Comparison of ENCODE assay signal across 37 cellular contexts in genomic region chr21:27820342-27820741, GRCh38.
"Had no signal": no experiment of that assay in that cellular context is flagged by ENCODE, and none has a peak within 500 bp of the region (broad histone marks: within the 10 kb centered on the region; RNA-seq: fewer than 3 reads in every experiment).

No MANE protein-coding gene starts in this region.

- H3K27ac Mint-ChIP-seq: activated B cell treated with CpG ODN at 0.5 μM for 24 hours; activated CD4-positive, alpha-beta memory T cell treated with anti-CD3 and anti-CD28 coated beads for 36 hours; activated CD4-positive, alpha-beta T cell treated with anti-CD3 and anti-CD28 coated beads, Interleukin-2, amount 10 ng/mL, durations not matched to agents 24 days and 14 days; activated CD8-positive, alpha-beta T cell treated with anti-CD3 and anti-CD28 coated beads for 36 hours; activated naive CD4-positive, alpha-beta T cell treated with anti-CD3 and anti-CD28 coated beads for 36 hours; activated naive CD4-positive, alpha-beta T cell treated with anti-CD3 and anti-CD28 coated beads, Interleukin-2, amount 50 U/mL, for 72 hours; activated naive CD8-positive, alpha-beta T cell treated with anti-CD3 and anti-CD28 coated beads for 36 hours; activated T-cell treated with anti-CD3 and anti-CD28 coated beads, Interleukin-2, amount 50 U/mL, for 72 hours; activated T-helper 1 cell treated with anti-CD3 and anti-CD28 coated beads, Interleukin-12 subunit alpha, Interleukin-12 subunit beta, Interleukin-2, Interleukin-4 antibody, amounts not matched to agents 30 ng/mL and 10 ng/mL and 1 ng/mL, durations not matched to agents 14 hours and 24 hours and 36 hours; activated T-helper 17 cell treated with anti-CD3 and anti-CD28 coated beads, Interleukin-2, amount 50 U/mL, for 72 hours; T-helper 1 cell treated with Interleukin-12 subunit alpha and Interleukin-12 subunit beta and Interleukin-4 antibody, amounts not matched to agents 30 μg/mL and 1 μg/mL, for 36 hours; T-helper 2 cell treated with Interferon-gamma antibody and Interleukin-4, amounts not matched to agents 5 μg/mL and 100 μg/mL, for 36 hours had no signal

- H3K4me1 Mint-ChIP-seq: activated B cell treated with CpG ODN at 0.5 μM for 24 hours; activated CD4-positive, alpha-beta T cell treated with anti-CD3 and anti-CD28 coated beads, Interleukin-2, amount 10 ng/mL, durations not matched to agents 24 days and 14 days; activated naive CD8-positive, alpha-beta T cell treated with anti-CD3 and anti-CD28 coated beads for 36 hours; activated T-helper 17 cell treated with anti-CD3 and anti-CD28 coated beads, Interleukin-2, amount 50 U/mL, for 72 hours; central memory CD8-positive, alpha-beta T cell had no signal

- H3K36me3 ChIP-seq: adrenal gland, ascending aorta, cardiac muscle cell, WERI-Rb-1 had no signal

- H3K9me3 ChIP-seq: adrenal gland, ascending aorta had no signal

- H3K4me3 ChIP-seq: adrenal gland, ascending aorta, cardiac muscle cell had no signal

- H3K9me3 Mint-ChIP-seq: activated CD4-positive, alpha-beta T cell treated with anti-CD3 and anti-CD28 coated beads, Interleukin-2, amount 10 ng/mL, durations not matched to agents 24 days and 14 days; activated naive CD8-positive, alpha-beta T cell treated with anti-CD3 and anti-CD28 coated beads for 36 hours; activated T-cell treated with anti-CD3 and anti-CD28 coated beads, Interleukin-2, amount 50 U/mL, for 72 hours; activated T-helper 1 cell treated with anti-CD3 and anti-CD28 coated beads, Interleukin-12 subunit alpha, Interleukin-12 subunit beta, Interleukin-2, Interleukin-4 antibody, amounts not matched to agents 30 ng/mL and 10 ng/mL and 1 ng/mL, durations not matched to agents 14 hours and 24 hours and 36 hours; brain; central memory CD8-positive, alpha-beta T cell; T-helper 1 cell treated with Interleukin-12 subunit alpha and Interleukin-12 subunit beta and Interleukin-4 antibody, amounts not matched to agents 30 μg/mL and 1 μg/mL, for 36 hours had no signal

- H3K4me3 Mint-ChIP-seq: activated B cell treated with CpG ODN at 0.5 μM for 24 hours; activated CD4-positive, alpha-beta memory T cell treated with anti-CD3 and anti-CD28 coated beads for 36 hours; activated CD4-positive, alpha-beta T cell treated with anti-CD3 and anti-CD28 coated beads, Interleukin-2, amount 10 ng/mL, durations not matched to agents 24 days and 14 days; activated CD8-positive, alpha-beta T cell treated with anti-CD3 and anti-CD28 coated beads for 36 hours; activated naive CD4-positive, alpha-beta T cell treated with anti-CD3 and anti-CD28 coated beads for 36 hours; activated naive CD8-positive, alpha-beta T cell treated with anti-CD3 and anti-CD28 coated beads for 36 hours; activated T-cell treated with anti-CD3 and anti-CD28 coated beads, Interleukin-2, amount 50 U/mL, for 4 hours; activated T-cell treated with anti-CD3 and anti-CD28 coated beads, Interleukin-2, amount 50 U/mL, for 72 hours; activated T-helper 1 cell treated with anti-CD3 and anti-CD28 coated beads, Interleukin-12 subunit alpha, Interleukin-12 subunit beta, Interleukin-2, Interleukin-4 antibody, amounts not matched to agents 30 ng/mL and 10 ng/mL and 1 ng/mL, durations not matched to agents 14 hours and 24 hours and 36 hours; activated T-helper 17 cell treated with anti-CD3 and anti-CD28 coated beads, Interleukin-2, amount 50 U/mL, for 72 hours; brain; central memory CD8-positive, alpha-beta T cell; T-helper 1 cell treated with Interleukin-12 subunit alpha and Interleukin-12 subunit beta and Interleukin-4 antibody, amounts not matched to agents 30 μg/mL and 1 μg/mL, for 36 hours; T-helper 2 cell treated with Interferon-gamma antibody and Interleukin-4, amounts not matched to agents 5 μg/mL and 100 μg/mL, for 36 hours had no signal

- H3K27me3 Mint-ChIP-seq: activated B cell treated with CpG ODN at 0.5 μM for 24 hours; activated CD4-positive, alpha-beta memory T cell treated with anti-CD3 and anti-CD28 coated beads for 36 hours; activated CD4-positive, alpha-beta T cell treated with anti-CD3 and anti-CD28 coated beads, Interleukin-2, amount 10 ng/mL, durations not matched to agents 24 days and 14 days; activated CD8-positive, alpha-beta T cell treated with anti-CD3 and anti-CD28 coated beads for 36 hours; activated naive CD8-positive, alpha-beta T cell treated with anti-CD3 and anti-CD28 coated beads for 36 hours; activated T-helper 17 cell treated with anti-CD3 and anti-CD28 coated beads, Interleukin-2, amount 50 U/mL, for 72 hours; central memory CD8-positive, alpha-beta T cell had no signal

- ATAC-seq: activated CD8-positive, alpha-beta T cell treated with anti-CD3 and anti-CD28 coated beads for 36 hours; activated naive CD4-positive, alpha-beta T cell treated with anti-CD3 and anti-CD28 coated beads, Interleukin-2, amount 50 U/mL, for 72 hours; activated T-cell treated with anti-CD3 and anti-CD28 coated beads, Interleukin-2, amount 50 U/mL, for 4 hours; activated T-cell treated with anti-CD3 and anti-CD28 coated beads, Interleukin-2, amount 50 U/mL, for 72 hours; activated T-helper 17 cell treated with anti-CD3 and anti-CD28 coated beads, Interleukin-2, amount 50 U/mL, for 72 hours had no signal

- H3K36me3 Mint-ChIP-seq: activated CD4-positive, alpha-beta memory T cell treated with anti-CD3 and anti-CD28 coated beads for 36 hours; activated naive CD4-positive, alpha-beta T cell treated with anti-CD3 and anti-CD28 coated beads, Interleukin-2, amount 50 U/mL, for 72 hours; activated naive CD8-positive, alpha-beta T cell treated with anti-CD3 and anti-CD28 coated beads for 36 hours; brain had no signal

- H3K27me3 ChIP-seq: adrenal gland, ascending aorta, cardiac muscle cell had no signal

- H3K4me1 ChIP-seq: adrenal gland, ascending aorta had no signal

- DNase-seq: activated B cell treated with CpG ODN at 0.5 μM for 24 hours; activated CD4-positive, alpha-beta memory T cell treated with anti-CD3 and anti-CD28 coated beads for 36 hours; activated CD4-positive, alpha-beta T cell treated with anti-CD3 and anti-CD28 coated beads for 4 hours; activated CD4-positive, alpha-beta T cell treated with anti-CD3 and anti-CD28 coated beads, Interleukin-2, amount 10 ng/mL, durations not matched to agents 24 days and 14 days; activated CD4-positive, alpha-beta T cell treated with anti-CD3 and anti-CD28 coated beads, Interleukin-2, amount 50 U/mL, for 1 hour; activated CD4-positive, alpha-beta T cell treated with anti-CD3 and anti-CD28 coated beads, Interleukin-2, amount 50 U/mL, for 4 hours; activated CD4-positive, CD25-positive, alpha-beta regulatory T cell treated with anti-CD3 and anti-CD28 coated beads, Interleukin-2, amount 50 U/mL, for 72 hours; activated CD8-positive, alpha-beta memory T cell treated with anti-CD3 and anti-CD28 coated beads, Interleukin-2, amount 50 U/mL, for 4 hours; activated CD8-positive, alpha-beta T cell treated with anti-CD3 and anti-CD28 coated beads for 36 hours; activated effector memory CD4-positive, alpha-beta T cell treated with anti-CD3 and anti-CD28 coated beads, Interleukin-2, amount 50 U/mL, for 16 hours; activated gamma-delta T cell treated with Interleukin-2 at 50 U/mL for 16 hours; activated naive CD4-positive, alpha-beta T cell; activated naive CD4-positive, alpha-beta T cell treated with anti-CD3 and anti-CD28 coated beads for 36 hours; activated naive CD4-positive, alpha-beta T cell treated with anti-CD3 and anti-CD28 coated beads, Interleukin-2, amount 50 U/mL, for 16 hours; activated naive CD8-positive, alpha-beta T cell treated with anti-CD3 and anti-CD28 coated beads for 36 hours; activated T-cell treated with anti-CD3 and anti-CD28 coated beads for 4 hours; activated T-cell treated with anti-CD3 and anti-CD28 coated beads, Interleukin-2, amount 50 U/mL, for 1 hour; activated T-cell treated with anti-CD3 and anti-CD28 coated beads, Interleukin-2, amount 50 U/mL, for 4 hours; activated T-cell treated with anti-CD3 and anti-CD28 coated beads, Interleukin-2, amount 50 U/mL, for 72 hours; adrenal gland; amygdala; anterior cingulate cortex; caudate nucleus; cerebellar nuclear complex; T-helper 1 cell; T-helper 2 cell; T-helper 9 cell; WERI-Rb-1 had no signal

- H3K27ac ChIP-seq: adrenal gland, ascending aorta, cardiac muscle cell, WERI-Rb-1 had no signal
